8 cellular contexts compared by ENCODE assay signal in the genomic region with DNA sequence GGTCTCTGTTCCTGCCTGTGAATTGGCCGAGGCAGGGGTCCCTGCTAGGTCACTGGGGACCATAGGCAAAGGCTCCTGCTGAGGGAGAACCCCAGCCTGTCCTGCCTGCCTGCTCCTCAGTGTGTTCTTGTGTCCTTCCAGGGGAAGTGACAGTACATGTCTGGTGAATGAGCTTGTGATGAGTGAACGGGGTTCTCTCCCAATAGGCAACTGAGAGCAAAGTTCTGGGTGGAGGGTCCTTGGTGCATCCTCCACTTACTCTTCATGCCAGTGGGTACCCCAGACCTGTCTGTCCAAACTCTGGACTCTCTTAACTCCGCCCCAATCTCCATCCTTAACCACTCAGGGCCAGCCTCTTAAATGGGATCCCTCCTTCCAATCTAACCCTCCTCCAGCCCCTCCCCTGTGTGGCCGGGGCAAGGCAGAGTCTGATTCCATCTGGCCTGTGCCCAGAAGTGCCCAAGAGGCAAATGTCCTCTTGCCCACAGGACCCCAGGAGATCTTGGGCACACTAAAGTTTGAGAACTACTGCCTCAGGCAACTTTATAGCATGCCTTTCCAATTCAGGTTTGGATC. TPM values are rescaled to one million over a fixed set of nuclear protein-coding genes. Genes with fewer than 3 reads are reported as not detected.
A peak's percentile ranks its signal among the peaks of the same experiment; 100 is the strongest.
DNase-seq lines count a peak whose midpoint lies in the region; ATAC-seq, FAIRE-seq and TF ChIP-seq lines count a peak whose summit lies in the region.

No MANE protein-coding gene starts in this region.

- no peaks in the 10 kb centered on the region for H3K9me3 Mint-ChIP-seq in activated naive CD8-positive, alpha-beta T cell (ENCODE audit: low read depth)
- H3K9me3 Mint-ChIP-seq in immature natural killer cell, result no peaks in the 10 kb centered on the region

- ATAC-seq in thoracic aorta (ENCODE audit: insufficient number of reproducible peaks, low FRiP score, low read depth) (no peak), GM21723 (IDR thresholded peaks at IDR 0.05; ENCODE audit: unreplicated experiment) (no peak)

- H3K4me3 ChIP-seq in thoracic aorta, result peak overlapping the region; percentile 90

- peaks cover 18% of the 10 kb centered on the region for H3K36me3 ChIP-seq in thoracic aorta

- H3K27me3 ChIP-seq in thoracic aorta (replicated peaks; ENCODE audit: insufficient read depth), result no peaks in the 10 kb centered on the region

- H3K27ac Mint-ChIP-seq in activated naive CD8-positive, alpha-beta T cell, result peak overlapping the region; percentile 46
- H3K27ac Mint-ChIP-seq in immature natural killer cell, result peak overlapping the region; percentile 65 to 87 (median 82)

- peak overlapping the region; percentile 87 for H3K4me3 Mint-ChIP-seq in activated naive CD8-positive, alpha-beta T cell
- peak overlapping the region; percentile 84 to 91 (median 88) for H3K4me3 Mint-ChIP-seq in immature natural killer cell

- TF ChIP-seq POLR2A in GM12891 (IDR thresholded peaks at IDR 0.05; ENCODE audit: low read depth, low read length), result no peak

- no peaks in the 10 kb centered on the region for H3K36me3 Mint-ChIP-seq in activated naive CD8-positive, alpha-beta T cell
- H3K36me3 Mint-ChIP-seq in immature natural killer cell, result peaks cover 0 to 10% (median 3%) of the 10 kb centered on the region in 3 donors

- no peaks in the 10 kb centered on the region for H3K27me3 Mint-ChIP-seq in activated naive CD8-positive, alpha-beta T cell
- peaks cover 2 to 5% (median 3%) of the 10 kb centered on the region in 3 donors for H3K27me3 Mint-ChIP-seq in immature natural killer cell (ENCODE audit: low read depth in 3 of 3)

- no peaks in the 10 kb centered on the region for H3K9me3 ChIP-seq in thoracic aorta

- peaks cover 24% of the 10 kb centered on the region for H3K4me1 Mint-ChIP-seq in activated naive CD8-positive, alpha-beta T cell (ENCODE audit: low read depth)
- peaks cover 24 to 28% of the 10 kb centered on the region in 2 donors for H3K4me1 Mint-ChIP-seq in immature natural killer cell

- peak overlapping the region; percentile 93 to 94 for H3K27ac ChIP-seq in thoracic aorta

- H3K4me1 ChIP-seq in thoracic aorta (ENCODE audit: control insufficient read depth in 1 of 2, low read depth in 2 of 2), result peaks cover 0 to 28% of the 10 kb centered on the region in 2 donors

- FAIRE-seq in GM12891 (lab: Jason Lieb, UNC), result no peak

- TF ChIP-seq CTCF in thoracic aorta (IDR thresholded peaks at IDR 0.05) (no peak), GM10266 (IDR thresholded peaks at IDR 0.05; ENCODE audit: control insufficient read depth, insufficient read depth, low read depth, missing control alignments) (no peak)

- peak; percentile 47 for DNase-seq in activated effector memory CD4-positive, alpha-beta T cell treated with anti-CD3 and anti-CD28 coated beads, Interleukin-2, amount 50 U/mL, for 16 hours
- DNase-seq in activated effector memory CD4-positive, alpha-beta T cell treated with Interleukin-2 at 50 U/mL for 16 hours, result no peak
- no peak for DNase-seq in immature natural killer cell
- DNase-seq in thoracic aorta (ENCODE audit: low spot score), result no peak
- DNase-seq in GM12891 (ENCODE audit: insufficient read length, low spot score), result no peak
- DNase-seq in GM10266 (ENCODE audit: extremely low spot score), result no peak

TF ChIP-seq in GM12891, 5 proteins besides CTCF, POLR2A, EP300 and RAD21:
- TF ChIP-seq TAF1 (IDR thresholded peaks at IDR 0.05; ENCODE audit: low read depth, low read length), result no peak
- no peak for TF ChIP-seq POU2F2 (IDR thresholded peaks at IDR 0.05; ENCODE audit: low read depth, low read length)
- no peak for TF ChIP-seq POLR2AphosphoS5 (IDR thresholded peaks at IDR 0.05; ENCODE audit: low read depth, low read length)
- no peak for TF ChIP-seq SPI1 (IDR thresholded peaks at IDR 0.05; ENCODE audit: low read depth, low read length)
- TF ChIP-seq PAX5 (IDR thresholded peaks at IDR 0.05; ENCODE audit: insufficient read depth, low read length, severe bottlenecking), result no peak

RNA-seq across cellular contexts. Expression of a gene that starts 2.0 kb away (rescaled TPM):
- polyA plus RNA-seq in immature natural killer cell, result 10 to 100 TPM; 27.7 to 39.2 (median 37.0) TPM
- total RNA-seq in thoracic aorta, result 10 to 100 TPM in 1 of 2 donors, 1 to 10 TPM in 1; 6.8 to 11.8 TPM
- 3.6 TPM for polyA plus RNA-seq in GM12891 (2012; ENCODE audit: low read depth, missing spikeins)

RNA-seq across cellular contexts. Expression of a gene that starts 26.9 kb away (rescaled TPM):
- polyA plus RNA-seq in immature natural killer cell, result 1 to 10 TPM in 1 of 3 donors, under 1 TPM in 1, not detected in 1; 0.71 to 2.3 TPM
- total RNA-seq in thoracic aorta, result not detected
- 0.50 TPM for polyA plus RNA-seq in GM12891 (2012; ENCODE audit: low read depth, missing spikeins)

RNA-seq across cellular contexts. Expression of a gene that starts 47.4 kb away (rescaled TPM):
- 100 to 1,000 TPM; 258 to 407 (median 270) TPM for polyA plus RNA-seq in immature natural killer cell
- total RNA-seq in thoracic aorta, result 10 to 100 TPM; 11.0 to 22.2 TPM
- 71.9 TPM for polyA plus RNA-seq in GM12891 (2012; ENCODE audit: low read depth, missing spikeins)
